22 cellular contexts compared by ENCODE assay signal in the genomic region with DNA sequence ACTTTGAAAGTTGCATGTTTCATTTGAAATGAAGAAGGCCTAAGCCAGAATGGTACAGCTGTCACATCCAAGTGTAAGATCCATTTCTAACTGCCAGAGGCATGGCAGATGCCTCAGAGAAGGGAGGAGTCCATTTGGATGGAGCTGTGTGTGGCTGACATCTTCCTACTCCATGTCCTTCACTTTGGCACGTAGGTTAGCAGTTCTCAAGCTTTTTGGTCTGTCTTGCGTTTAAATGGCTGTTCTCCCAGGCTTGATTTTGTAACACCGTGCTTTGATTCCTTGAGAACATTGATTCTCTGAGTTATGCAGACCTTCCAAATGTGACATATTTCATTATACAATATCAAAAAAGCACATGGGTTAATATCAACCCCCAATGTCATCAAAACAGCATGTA.
"Had no signal": no experiment of that assay in that cellular context is flagged by ENCODE, and none has a peak within 500 bp of the region (broad histone marks: within the 10 kb centered on the region; RNA-seq: fewer than 3 reads in every experiment).

No MANE protein-coding gene starts in this region.

- H3K4me3 ChIP-seq: MG63 had no signal

- ATAC-seq: activated CD4-positive, CD25-positive, alpha-beta regulatory T cell treated with anti-CD3 and anti-CD28 coated beads, Interleukin-2, amount 50 U/mL, for 24 hours; activated CD8-positive, alpha-beta T cell treated with anti-CD3 and anti-CD28 coated beads for 36 hours; activated T-cell treated with anti-CD3 and anti-CD28 coated beads, Interleukin-2, amount 50 U/mL, for 72 hours; Panc1 had no signal

- H3K9me3 ChIP-seq: MG63 had no signal

- DNase-seq: activated CD4-positive, alpha-beta T cell treated with anti-CD3 and anti-CD28 coated beads for 4 hours; activated CD8-positive, alpha-beta memory T cell treated with anti-CD3 and anti-CD28 coated beads, Interleukin-2, amount 50 U/mL, for 4 hours; activated CD8-positive, alpha-beta T cell treated with anti-CD3 and anti-CD28 coated beads for 36 hours; activated gamma-delta T cell treated with Interleukin-2 at 50 U/mL for 16 hours; activated naive CD4-positive, alpha-beta T cell treated with anti-CD3 and anti-CD28 coated beads, Interleukin-2, amount 10 ng/mL, durations not matched to agents 7 days and 5 days; activated naive CD8-positive, alpha-beta T cell treated with anti-CD3 and anti-CD28 coated beads for 36 hours; activated T-cell treated with anti-CD3 and anti-CD28 coated beads, Interleukin-2, amount 50 U/mL, for 72 hours; anterior cingulate cortex; MG63; MV-4-11; NCI-H1092 treated with DMSO at 0.1 percent for 48 hours; NCI-H1417 treated with DMSO at 0.1 percent for 48 hours; NCI-H1694; NCI-H2029; NCI-H2107; NCI-H510A treated with DMSO at 0.1 percent for 48 hours; NCI-H69; NK-92 treated with Interleukin-12 subunit alpha and Interleukin-12 subunit beta, amount 100 ng/mL, for 24 hours; RPMI8226; SHP77 treated with DMSO at 0.1 percent for 48 hours had no signal

- H3K27me3 ChIP-seq: MG63 had no signal
